19 cellular contexts compared by ENCODE assay signal in the genomic region with DNA sequence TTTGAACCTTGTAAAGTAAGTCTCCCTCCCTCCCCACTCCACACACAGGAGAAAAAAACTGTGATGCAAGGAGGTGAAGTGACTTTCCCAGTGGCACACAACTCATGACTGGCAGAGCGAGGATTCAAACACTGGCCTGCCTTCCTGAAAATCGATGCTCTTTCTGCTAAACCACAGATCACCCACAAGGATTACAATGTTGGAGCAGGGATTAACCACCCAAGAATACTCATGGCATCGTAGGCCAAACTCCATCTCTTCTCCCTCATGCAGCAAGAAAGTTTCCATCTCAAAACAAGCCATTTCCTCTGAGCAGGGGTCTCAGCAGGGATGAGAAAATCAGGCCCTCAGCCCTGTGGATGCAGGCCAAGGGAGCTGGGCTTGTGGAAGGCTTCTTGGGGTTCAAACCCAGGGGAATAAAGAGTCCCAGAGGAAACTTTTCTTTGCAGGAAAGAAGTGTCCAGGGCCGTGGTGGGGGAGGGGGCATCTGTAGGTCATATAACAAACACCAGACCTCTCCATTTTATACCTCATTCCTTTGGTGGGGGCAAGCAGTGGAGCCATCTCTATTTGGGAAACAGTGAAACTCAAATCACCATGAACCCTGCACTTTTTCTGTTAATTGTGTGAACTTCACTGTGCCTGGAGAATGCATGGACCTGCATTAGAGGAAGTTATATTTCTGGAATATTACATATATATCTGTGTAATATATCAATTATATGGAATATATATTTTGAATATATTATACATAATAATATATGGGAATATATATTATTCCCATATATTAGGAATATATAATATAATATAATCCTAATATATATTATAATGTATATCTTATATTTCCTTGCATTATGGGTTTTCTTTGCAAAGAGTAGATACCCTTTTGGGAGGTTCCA.
"Had no signal": no experiment of that assay in that cellular context is flagged by ENCODE, and none has a peak within 500 bp of the region (broad histone marks: within the 10 kb centered on the region; RNA-seq: fewer than 3 reads in every experiment).

No MANE protein-coding gene starts in this region.

- H3K4me3 ChIP-seq: breast epithelium, pancreas, sigmoid colon, tibial nerve had no signal

- H3K27ac ChIP-seq: breast epithelium, pancreas, sigmoid colon, tibial nerve had no signal

- H3K4me1 ChIP-seq: breast epithelium, pancreas had no signal

- H3K4me2 ChIP-seq: SK-N-SH had no signal

- DNase-seq: activated CD4-positive, alpha-beta T cell treated with anti-CD3 and anti-CD28 coated beads, Interleukin-2, amount 50 U/mL, for 48 hours; activated naive CD4-positive, alpha-beta T cell treated with anti-CD3 and anti-CD28 coated beads for 36 hours; activated naive CD8-positive, alpha-beta T cell treated with anti-CD3 and anti-CD28 coated beads, Interleukin-2, amount 50 U/mL, for 24 hours; activated T-cell treated with anti-CD3 and anti-CD28 coated beads, Interleukin-2, amount 50 U/mL, for 1 hour; aorta; erythroblast; kidney glomerular epithelial cell; pancreas; sigmoid colon; SK-N-SH; stimulated activated CD4-positive, alpha-beta T cell treated with anti-CD3 and anti-CD28 coated beads, Interleukin-12 subunit alpha, Interleukin-12 subunit beta, amount 100 ng/mL, for 4 hours; stimulated activated CD4-positive, alpha-beta T cell treated with anti-CD3 and anti-CD28 coated beads, Interleukin-2, amount 100 ng/mL, for 24 hours; stimulated activated naive CD4-positive, alpha-beta T cell; substantia nigra; T-cell; T-helper 9 cell had no signal

- H3K9me2 ChIP-seq: SK-N-SH had no signal

- H3K27ac Mint-ChIP-seq: activated naive CD4-positive, alpha-beta T cell treated with anti-CD3 and anti-CD28 coated beads for 36 hours; activated naive CD8-positive, alpha-beta T cell treated with anti-CD3 and anti-CD28 coated beads, Interleukin-2, amount 50 U/mL, for 24 hours; activated T-helper 2 cell treated with anti-CD3 and anti-CD28 coated beads, Interferon-gamma antibody, Interleukin-2, Interleukin-4, amounts not matched to agents 10 μg/mL and 5 μg/mL and 100 μg/mL, durations not matched to agents 14 hours and 24 hours and 36 hours; T-cell had no signal

- H3K9me3 ChIP-seq: breast epithelium, pancreas, sigmoid colon, SK-N-SH, tibial nerve had no signal

- H3K27me3 ChIP-seq: breast epithelium, pancreas, sigmoid colon, tibial nerve had no signal

- H3K36me3 ChIP-seq: breast epithelium, pancreas, sigmoid colon, tibial nerve had no signal

- H3K36me3 Mint-ChIP-seq: T-cell had no signal

- H3K4me3 Mint-ChIP-seq: activated naive CD4-positive, alpha-beta T cell treated with anti-CD3 and anti-CD28 coated beads for 36 hours; activated naive CD8-positive, alpha-beta T cell treated with anti-CD3 and anti-CD28 coated beads, Interleukin-2, amount 50 U/mL, for 24 hours; T-cell had no signal

- H3K9ac ChIP-seq: SK-N-SH had no signal

- H3K9me3 Mint-ChIP-seq: activated naive CD4-positive, alpha-beta T cell treated with anti-CD3 and anti-CD28 coated beads for 36 hours; activated naive CD8-positive, alpha-beta T cell treated with anti-CD3 and anti-CD28 coated beads, Interleukin-2, amount 50 U/mL, for 24 hours; activated T-helper 2 cell treated with anti-CD3 and anti-CD28 coated beads, Interferon-gamma antibody, Interleukin-2, Interleukin-4, amounts not matched to agents 10 μg/mL and 5 μg/mL and 100 μg/mL, durations not matched to agents 14 hours and 24 hours and 36 hours; T-cell had no signal
